ENCODE assay signal across 15 cellular contexts in genomic region chr2:122023059-122023879, GRCh38.
"Had no signal": no experiment of that assay in that cellular context is flagged by ENCODE, and none has a peak within 500 bp of the region (broad histone marks: within the 10 kb centered on the region; RNA-seq: fewer than 3 reads in every experiment).

No MANE protein-coding gene starts in this region.

- H3K27me3 ChIP-seq: ascending aorta, breast epithelium, ovary, sigmoid colon had no signal

- H3K36me3 ChIP-seq: ascending aorta, breast epithelium, lower lobe of right lung, ovary, sigmoid colon, spleen, suprapubic skin had no signal

- DNase-seq: activated CD4-positive, CD25-positive, alpha-beta regulatory T cell treated with anti-CD3 and anti-CD28 coated beads, Interleukin-2, amount 50 U/mL, for 72 hours; activated naive CD4-positive, alpha-beta T cell treated with anti-CD3 and anti-CD28 coated beads, Interleukin-2, amount 10 ng/mL, durations not matched to agents 7 days and 5 days; cerebellar nuclear complex; effector CD8-positive, alpha-beta T cell; head of caudate nucleus; immature natural killer cell; lower lobe of right lung; ovary; sigmoid colon; spleen; T-helper 9 cell had no signal

- H3K9me3 ChIP-seq: ascending aorta, breast epithelium, lower lobe of right lung, ovary, sigmoid colon, spleen, suprapubic skin had no signal

- FAIRE-seq: frontal cortex had no signal

- H3K27ac ChIP-seq: ascending aorta, breast epithelium, lower lobe of right lung, ovary, sigmoid colon, spleen, suprapubic skin had no signal

- ATAC-seq: lower lobe of right lung had no signal

- H3K4me1 ChIP-seq: ascending aorta, breast epithelium, spleen, suprapubic skin had no signal

- H3K4me3 ChIP-seq: ascending aorta, breast epithelium, lower lobe of right lung, ovary, sigmoid colon, spleen, suprapubic skin had no signal
